14 cellular contexts compared by ENCODE assay signal in the genomic region with DNA sequence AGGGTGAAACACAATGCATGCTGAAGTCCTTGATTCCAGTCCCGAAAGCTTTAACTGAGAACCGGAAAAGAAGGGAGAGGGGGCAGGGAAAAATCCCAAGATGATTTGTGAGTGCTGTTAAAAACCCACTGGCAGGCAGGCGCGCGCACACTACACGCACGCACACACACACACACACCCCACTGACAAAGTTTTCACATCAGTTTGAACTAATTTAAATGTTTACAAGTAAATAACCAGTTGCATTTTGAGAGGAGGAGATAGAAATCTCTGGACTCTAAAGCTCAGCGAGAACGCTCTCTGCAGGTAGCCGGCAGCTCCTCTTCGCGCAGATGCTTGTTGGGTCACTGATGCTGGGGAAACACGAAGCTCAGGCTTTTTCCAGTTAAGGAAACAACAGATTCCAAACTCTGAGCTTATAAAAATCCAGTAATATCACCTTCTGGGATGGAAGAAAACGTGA. TPM values are rescaled to one million over a fixed set of nuclear protein-coding genes. Genes with fewer than 3 reads are reported as not detected.
DNase-seq lines count a peak whose midpoint lies in the region; ATAC-seq and TF ChIP-seq lines count a peak whose summit lies in the region.
"Had no signal": no experiment of that assay in that cellular context is flagged by ENCODE, and none has a peak within 500 bp of the region (broad histone marks: within the 10 kb centered on the region; RNA-seq: fewer than 3 reads in every experiment).

No MANE protein-coding gene starts in this region.

- H3K4me1 Mint-ChIP-seq in activated CD8-positive, alpha-beta memory T cell treated with anti-CD3 and anti-CD28 coated beads, Interleukin-2, amount 10 ng/mL, durations not matched to agents 7 days and 5 days: peaks cover 11% of the 10 kb centered on the region
- peaks cover 0 to 2% of the 10 kb centered on the region in 2 donors for H3K4me1 Mint-ChIP-seq in natural killer cell treated with Interleukin-12 subunit alpha and Interleukin-12 subunit beta and Interleukin-15 and Interleukin-18, amount 100 ng/mL, for 72 hours (ENCODE audit: low read depth in 2 of 2)

- peak overlapping the region; percentile 77 for H3K27ac ChIP-seq in 22Rv1
- H3K27ac ChIP-seq: ascending aorta, epithelial cell of prostate, spleen had no signal

- H3K27me3 Mint-ChIP-seq in activated CD8-positive, alpha-beta memory T cell treated with anti-CD3 and anti-CD28 coated beads, Interleukin-2, amount 10 ng/mL, durations not matched to agents 7 days and 5 days: peaks cover 58% of the 10 kb centered on the region
- peaks cover 31 to 55% of the 10 kb centered on the region in 2 donors for H3K27me3 Mint-ChIP-seq in natural killer cell treated with Interleukin-12 subunit alpha and Interleukin-12 subunit beta and Interleukin-15 and Interleukin-18, amount 100 ng/mL, for 72 hours

- H3K27ac Mint-ChIP-seq in activated CD8-positive, alpha-beta memory T cell treated with anti-CD3 and anti-CD28 coated beads, Interleukin-2, amount 10 ng/mL, durations not matched to agents 7 days and 5 days: no peak overlapping the region
- H3K27ac Mint-ChIP-seq in natural killer cell treated with Interleukin-12 subunit alpha and Interleukin-12 subunit beta and Interleukin-15 and Interleukin-18, amount 100 ng/mL, for 72 hours: no peak overlapping the region
- H3K27ac Mint-ChIP-seq: activated T-cell treated with anti-CD3 and anti-CD28 coated beads, Interleukin-2, amount 50 U/mL, for 24 hours had no signal

- peak; percentile 68 for DNase-seq in NCI-H146 treated with DMSO at 0.1 percent for 48 hours (lab: John Stamatoyannopoulos, UW; ENCODE audit: unreplicated experiment)
- DNase-seq in cerebellar cortex (ENCODE audit: low spot score): peak; percentile 19
- peak; percentile 47 for DNase-seq in medulla oblongata (ENCODE audit: extremely low spot score)
- no peak for DNase-seq in activated CD8-positive, alpha-beta memory T cell treated with anti-CD3 and anti-CD28 coated beads, Interleukin-2, amount 10 ng/mL, durations not matched to agents 7 days and 5 days
- no peak for DNase-seq in natural killer cell treated with Interleukin-12 subunit alpha and Interleukin-12 subunit beta and Interleukin-15 and Interleukin-18, amount 100 ng/mL, for 72 hours (ENCODE audit: low spot score)
- DNase-seq: activated T-cell treated with anti-CD3 and anti-CD28 coated beads, Interleukin-2, amount 50 U/mL, for 24 hours; NCI-H226; spleen had no signal

- CTCF ChIA-PET in activated CD8-positive, alpha-beta memory T cell treated with anti-CD3 and anti-CD28 coated beads, Interleukin-2, amount 10 ng/mL, durations not matched to agents 7 days and 5 days (lab: Charles Lee): no interaction called here

- peak; percentile 15; the same call in 1 of the 2 replicates for TF ChIP-seq CTCF in 22Rv1 (IDR thresholded peaks at IDR 0.05)

- no peak for ATAC-seq in HG03097 (IDR thresholded peaks at IDR 0.05; ENCODE audit: low FRiP score, unreplicated experiment)
- ATAC-seq in activated CD8-positive, alpha-beta memory T cell treated with anti-CD3 and anti-CD28 coated beads, Interleukin-2, amount 10 ng/mL, durations not matched to agents 7 days and 5 days: no peak
- no peak for ATAC-seq in HG03354 (IDR thresholded peaks at IDR 0.05; ENCODE audit: poor library complexity, severe bottlenecking, unreplicated experiment)
- no peak for ATAC-seq in natural killer cell treated with Interleukin-12 subunit alpha and Interleukin-12 subunit beta and Interleukin-15 and Interleukin-18, amount 100 ng/mL, for 72 hours

- H3K36me3 Mint-ChIP-seq in activated CD8-positive, alpha-beta memory T cell treated with anti-CD3 and anti-CD28 coated beads, Interleukin-2, amount 10 ng/mL, durations not matched to agents 7 days and 5 days: no peaks in the 10 kb centered on the region
- H3K36me3 Mint-ChIP-seq in natural killer cell treated with Interleukin-12 subunit alpha and Interleukin-12 subunit beta and Interleukin-15 and Interleukin-18, amount 100 ng/mL, for 72 hours: peaks cover 5% of the 10 kb centered on the region

- no peaks in the 10 kb centered on the region for H3K9me3 Mint-ChIP-seq in activated CD8-positive, alpha-beta memory T cell treated with anti-CD3 and anti-CD28 coated beads, Interleukin-2, amount 10 ng/mL, durations not matched to agents 7 days and 5 days (ENCODE audit: low read depth)
- H3K9me3 Mint-ChIP-seq in natural killer cell treated with Interleukin-12 subunit alpha and Interleukin-12 subunit beta and Interleukin-15 and Interleukin-18, amount 100 ng/mL, for 72 hours: no peaks in the 10 kb centered on the region

- no peak overlapping the region for H3K4me3 Mint-ChIP-seq in activated CD8-positive, alpha-beta memory T cell treated with anti-CD3 and anti-CD28 coated beads, Interleukin-2, amount 10 ng/mL, durations not matched to agents 7 days and 5 days
- no peak overlapping the region for H3K4me3 Mint-ChIP-seq in natural killer cell treated with Interleukin-12 subunit alpha and Interleukin-12 subunit beta and Interleukin-15 and Interleukin-18, amount 100 ng/mL, for 72 hours
- H3K4me3 Mint-ChIP-seq: activated T-cell treated with anti-CD3 and anti-CD28 coated beads, Interleukin-2, amount 50 U/mL, for 24 hours had no signal

RNA-seq across cellular contexts. Expression of a gene that starts 0.8 kb away (rescaled TPM):
- not detected for total RNA-seq in activated CD8-positive, alpha-beta memory T cell treated with anti-CD3 and anti-CD28 coated beads, Interleukin-2, amount 10 ng/mL, durations not matched to agents 7 days and 5 days
- total RNA-seq in natural killer cell treated with Interleukin-12 subunit alpha and Interleukin-12 subunit beta and Interleukin-15 and Interleukin-18, amount 100 ng/mL, for 72 hours: not detected
- total RNA-seq: ascending aorta, spleen, ureter had no signal

Comparison
In these comparisons a context has a peak if more than half of its experiments do, and no peak if none do; other contexts are left out.
1. DNase-seq: peak in NCI-H146 treated with DMSO at 0.1 percent for 48 hours (single experiment), cerebellar cortex (single experiment) and medulla oblongata (single experiment); none in activated CD8-positive, alpha-beta memory T cell treated with anti-CD3 and anti-CD28 coated beads, Interleukin-2, amount 10 ng/mL, durations not matched to agents 7 days and 5 days (single experiment) and natural killer cell treated with Interleukin-12 subunit alpha and Interleukin-12 subunit beta and Interleukin-15 and Interleukin-18, amount 100 ng/mL, for 72 hours (single experiment).